In genomic region chr11:66567787-66568123, GRCh38 we compare ENCODE assay signal across 8 cellular contexts. TPM values are rescaled to one million over a fixed set of nuclear protein-coding genes. Genes with fewer than 3 reads are reported as not detected.
DNase-seq lines count a peak whose midpoint lies in the region; ATAC-seq and TF ChIP-seq lines count a peak whose summit lies in the region.

No MANE protein-coding gene starts in this region.

- no peak overlapping the region for H2AK5ac ChIP-seq in mesenchymal stem cell (ENCODE audit: low read length, severe bottlenecking)

- TF ChIP-seq POLR2A in breast epithelium (IDR thresholded peaks at IDR 0.05) (no peak), uterus (IDR thresholded peaks at IDR 0.05) (no peak)

- H4K8ac ChIP-seq in mesenchymal stem cell (ENCODE audit: low read length): no peak overlapping the region

- H2AFZ ChIP-seq in mesenchymal stem cell (ENCODE audit: low read depth, low read length): no peak overlapping the region

- no peak overlapping the region for H3K18ac ChIP-seq in mesenchymal stem cell (ENCODE audit: low read depth in 1 of 2, low read length in 2 of 2)

- intact Hi-C loops in Right ventricle myocardium inferior (cut with DNase I): no loop called here
- intact Hi-C loops in Right ventricle myocardium superior (cut with DNase I): no loop called here
- intact Hi-C loops in breast epithelium (cut with DNase I; ENCODE audit: low total_unique reads): no loop called here
- intact Hi-C loops in uterus (cut with DNase I; ENCODE audit: low total_unique reads): no loop called here

- peak overlapping the region; percentile 57 for H3K27ac ChIP-seq in breast epithelium
- no peak overlapping the region for H3K27ac ChIP-seq in mesenchymal stem cell (ENCODE audit: low read length, poor library complexity, severe bottlenecking)
- H3K27ac ChIP-seq in uterus: peak overlapping the region; percentile 58 to 75

- H3K4ac ChIP-seq in mesenchymal stem cell (ENCODE audit: low read depth in 1 of 2, low read length in 2 of 2): no peak overlapping the region

- H3K9me3 ChIP-seq in breast epithelium (no peaks in the 10 kb centered on the region), mesenchymal stem cell (ENCODE audit: control insufficient read depth, low read length) (no peaks in the 10 kb centered on the region), uterus (no peaks in the 10 kb centered on the region)

- no peak overlapping the region for H2BK120ac ChIP-seq in mesenchymal stem cell (ENCODE audit: low read depth, low read length)

- H3K4me1 ChIP-seq in breast epithelium (no peaks in the 10 kb centered on the region), mesenchymal stem cell (ENCODE audit: control insufficient read depth, insufficient read depth, low read depth, low read length) (no peaks in the 10 kb centered on the region), uterus (peaks cover 0 to 5% of the 10 kb centered on the region in 2 donors)

- H3K4me2 ChIP-seq in mesenchymal stem cell (ENCODE audit: low read length, poor library complexity, severe bottlenecking): no peak overlapping the region

- H3K14ac ChIP-seq in mesenchymal stem cell (ENCODE audit: low read length in 2 of 2): no peak overlapping the region

- TF ChIP-seq CTCF in breast epithelium (IDR thresholded peaks at IDR 0.05) (no peak), uterus (IDR thresholded peaks at IDR 0.05) (no peak)

- H3K4me3 ChIP-seq in breast epithelium: peak overlapping the region; percentile 55 to 92 (median 68)
- peak overlapping the region in 1 of 2 experiments; percentile 75 for H3K4me3 ChIP-seq in mesenchymal stem cell (ENCODE audit: insufficient read depth in 1 of 2, low read depth in 1 of 2, low read length in 2 of 2)
- peak overlapping the region; percentile 22 to 78 for H3K4me3 ChIP-seq in uterus

- no peak overlapping the region for H2BK5ac ChIP-seq in mesenchymal stem cell (ENCODE audit: low read depth, low read length, poor library complexity, severe bottlenecking)

- ATAC-seq in Right ventricle myocardium inferior: peak; percentile 11
- ATAC-seq in Right ventricle myocardium superior (ENCODE audit: poor library complexity): no peak

- 92% methylated on average over 15 of the region's 15 CpGs for WGBS in mesenchymal stem cell

- no peak overlapping the region for H2BK15ac ChIP-seq in mesenchymal stem cell (ENCODE audit: low read depth, poor library complexity, severe bottlenecking)

- H3K27me3 ChIP-seq in breast epithelium (no peaks in the 10 kb centered on the region), mesenchymal stem cell (ENCODE audit: control insufficient read depth in 1 of 2, insufficient read depth in 1 of 2, low read length in 2 of 2) (peaks cover 0 to 5% of the 10 kb centered on the region in 2 experiments), uterus (no peaks in the 10 kb centered on the region)

- H3K36me3 ChIP-seq in breast epithelium: no peaks in the 10 kb centered on the region
- peaks cover 0 to 17% of the 10 kb centered on the region in 2 experiments for H3K36me3 ChIP-seq in mesenchymal stem cell (ENCODE audit: control insufficient read depth in 1 of 2, insufficient read depth in 2 of 2, low read depth in 1 of 2, low read length in 2 of 2)
- H3K36me3 ChIP-seq in uterus: no peaks in the 10 kb centered on the region

- no peak overlapping the region for H2BK12ac ChIP-seq in mesenchymal stem cell (ENCODE audit: low read length in 2 of 2)

- peak overlapping the region; percentile 73 for H3K9ac ChIP-seq in mesenchymal stem cell (ENCODE audit: low read length)

- no peaks in the 10 kb centered on the region for H3K79me1 ChIP-seq in mesenchymal stem cell (replicated peaks; ENCODE audit: low read length, poor library complexity, severe bottlenecking)

- DNase-seq in Right ventricle myocardium inferior (ENCODE audit: missing footprints): no peak
- no peak for DNase-seq in Right ventricle myocardium superior
- DNase-seq in breast epithelium (ENCODE audit: low spot score in 2 of 2): no peak
- DNase-seq in mesenchymal stem cell: no peak
- DNase-seq in uterus: no peak
- DNase-seq in NCI-H2029 (lab: John Stamatoyannopoulos, UW): no peak
- DNase-seq in SW 1271 (lab: John Stamatoyannopoulos, UW): no peak
- DNase-seq in SKM-1 treated with dmso at 0.1 percent for 144 hours (lab: John Stamatoyannopoulos, UW; ENCODE audit: unreplicated experiment): no peak

- H4K91ac ChIP-seq in mesenchymal stem cell (ENCODE audit: low read length): no peak overlapping the region

- no peak overlapping the region for H3K23ac ChIP-seq in mesenchymal stem cell (ENCODE audit: low read length in 2 of 2)

RNA-seq across cellular contexts. Expression of gene CTSF, which starts 0.7 kb away (rescaled TPM):
- total RNA-seq in Right ventricle myocardium inferior (51.0 TPM), Right ventricle myocardium superior (59.3 TPM), breast epithelium (100 to 1,000 TPM in 2 of 3 donors, 10 to 100 TPM in 1; 98.6 to 149 (median 116) TPM), uterus (10 to 100 TPM; 61.2 to 89.1 (median 83.6) TPM)
- polyA plus RNA-seq in mesenchymal stem cell (2013, experiment 1 of 2): not detected
- polyA plus RNA-seq in mesenchymal stem cell (2013, experiment 2 of 2): not detected

RNA-seq across cellular contexts. Expression of gene ACTN3, which starts 21.1 kb away (rescaled TPM):
- total RNA-seq in Right ventricle myocardium inferior (not detected), Right ventricle myocardium superior (not detected), breast epithelium (under 1 TPM in 2 of 3 donors, not detected in 1; under 0.01 to 0.16 TPM), uterus (under 1 TPM in 1 of 4 donors, not detected in 3; 0.46 TPM)
- polyA plus RNA-seq in mesenchymal stem cell (2013, experiment 1 of 2): 0.07 TPM
- polyA plus RNA-seq in mesenchymal stem cell (2013, experiment 2 of 2): 0.10 TPM

RNA-seq across cellular contexts. Expression of gene ZDHHC24, which starts 21.9 kb away (rescaled TPM):
- total RNA-seq in Right ventricle myocardium inferior: 4.0 TPM
- 4.4 TPM for total RNA-seq in Right ventricle myocardium superior
- 10 to 100 TPM; 12.9 to 20.0 (median 14.1) TPM for total RNA-seq in breast epithelium
- 10.8 TPM for polyA plus RNA-seq in mesenchymal stem cell (2013, experiment 1 of 2)
- polyA plus RNA-seq in mesenchymal stem cell (2013, experiment 2 of 2): 11.2 TPM
- total RNA-seq in uterus: 10 to 100 TPM in 2 of 4 donors, 1 to 10 TPM in 1, under 1 TPM in 1; 0.29 to 11.9 (median 8.9) TPM

RNA-seq across cellular contexts. Expression of gene CCDC87, which starts 25.1 kb away (rescaled TPM):
- total RNA-seq in Right ventricle myocardium inferior: 0.27 TPM
- total RNA-seq in Right ventricle myocardium superior: 0.24 TPM
- under 1 TPM in 1 of 3 donors, not detected in 2; 0.15 TPM for total RNA-seq in breast epithelium
- 0.15 TPM for polyA plus RNA-seq in mesenchymal stem cell (2013, experiment 1 of 2)
- 0.23 TPM for polyA plus RNA-seq in mesenchymal stem cell (2013, experiment 2 of 2)
- under 1 TPM in 1 of 4 donors, not detected in 3; 0.52 TPM for total RNA-seq in uterus

RNA-seq across cellular contexts. Expression of gene CCS, which starts 25.2 kb away (rescaled TPM):
- total RNA-seq in Right ventricle myocardium inferior (23.5 TPM), Right ventricle myocardium superior (25.8 TPM), breast epithelium (10 to 100 TPM; 27.5 to 44.2 (median 33.1) TPM), uterus (10 to 100 TPM; 13.5 to 52.0 (median 42.9) TPM)
- polyA plus RNA-seq in mesenchymal stem cell (2013, experiment 1 of 2): 49.7 TPM
- polyA plus RNA-seq in mesenchymal stem cell (2013, experiment 2 of 2): 48.2 TPM
